In the genomic region with DNA sequence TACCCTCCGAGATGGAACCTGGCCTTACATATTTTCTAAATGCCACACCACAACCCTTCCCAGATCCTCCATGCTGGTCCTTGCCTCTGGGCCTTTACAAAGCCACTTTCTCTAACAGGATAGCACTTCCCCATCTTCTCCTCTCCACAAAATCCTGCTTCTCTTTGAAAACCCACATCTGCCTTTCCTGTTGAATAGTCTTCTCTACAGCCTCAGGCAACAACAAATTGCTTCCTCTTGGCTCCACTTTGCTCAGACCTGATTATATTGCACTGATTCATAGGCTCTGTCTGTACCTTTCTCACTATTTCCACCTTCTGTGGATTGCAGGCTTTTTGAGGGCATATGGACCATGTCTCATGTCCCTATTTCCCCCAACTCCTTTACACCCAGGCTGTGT, we compare ENCODE assay signal across 22 cellular contexts.
"Had no signal": no experiment of that assay in that cellular context is flagged by ENCODE, and none has a peak within 500 bp of the region (broad histone marks: within the 10 kb centered on the region; RNA-seq: fewer than 3 reads in every experiment).

No MANE protein-coding gene starts in this region.

- H3K4me3 Mint-ChIP-seq: activated CD8-positive, alpha-beta T cell treated with anti-CD3 and anti-CD28 coated beads for 36 hours; activated naive CD4-positive, alpha-beta T cell treated with anti-CD3 and anti-CD28 coated beads, Interleukin-2, amount 50 U/mL, for 24 hours; central memory CD8-positive, alpha-beta T cell had no signal

- H3K4me3 ChIP-seq: Peyer's patch, SJCRH30 had no signal

- H3K9me3 ChIP-seq: Peyer's patch, SJCRH30, SK-N-SH had no signal

- H3K27me3 ChIP-seq: Peyer's patch, SJCRH30 had no signal

- H3K9me3 Mint-ChIP-seq: activated CD8-positive, alpha-beta T cell treated with anti-CD3 and anti-CD28 coated beads for 36 hours; activated naive CD4-positive, alpha-beta T cell treated with anti-CD3 and anti-CD28 coated beads, Interleukin-2, amount 50 U/mL, for 24 hours; central memory CD8-positive, alpha-beta T cell had no signal

- H3K27ac Mint-ChIP-seq: activated CD8-positive, alpha-beta T cell treated with anti-CD3 and anti-CD28 coated beads for 36 hours; activated naive CD4-positive, alpha-beta T cell treated with anti-CD3 and anti-CD28 coated beads, Interleukin-2, amount 50 U/mL, for 24 hours had no signal

- H3K36me3 ChIP-seq: Peyer's patch, SJCRH30, WERI-Rb-1 had no signal

- DNase-seq: activated CD4-positive, alpha-beta T cell treated with anti-CD3 and anti-CD28 coated beads for 4 hours; activated CD8-positive, alpha-beta memory T cell treated with anti-CD3 and anti-CD28 coated beads, Interleukin-2, amount 50 U/mL, for 4 hours; activated CD8-positive, alpha-beta T cell treated with anti-CD3 and anti-CD28 coated beads for 36 hours; aorta; NCI-H1092; NCI-H1436; NCI-H1694 treated with DMSO at 0.1 percent for 48 hours; NCI-H2029 treated with DMSO at 0.1 percent for 48 hours; NCI-H345; NCI-H510A; NCI-H526 treated with DMSO at 0.1 percent for 48 hours; NCI-H82; Right ventricle myocardium superior; SJCRH30; SK-N-SH; T-helper 1 cell; WERI-Rb-1 had no signal

- H3K4me1 Mint-ChIP-seq: activated naive CD4-positive, alpha-beta T cell treated with anti-CD3 and anti-CD28 coated beads, Interleukin-2, amount 50 U/mL, for 24 hours had no signal

- H3K4me1 ChIP-seq: Peyer's patch, SJCRH30 had no signal

- H3K27ac ChIP-seq: KMS-11, Peyer's patch, RWPE1, SJCRH30, WERI-Rb-1 had no signal

- H3K36me3 Mint-ChIP-seq: activated naive CD4-positive, alpha-beta T cell treated with anti-CD3 and anti-CD28 coated beads, Interleukin-2, amount 50 U/mL, for 24 hours had no signal
